13 cellular contexts compared by ENCODE assay signal in genomic region chr11:74319139-74319538, GRCh38. TPM values are rescaled to one million over a fixed set of nuclear protein-coding genes. Genes with fewer than 3 reads are reported as not detected.
DNase-seq lines count a peak whose midpoint lies in the region; ATAC-seq and TF ChIP-seq lines count a peak whose summit lies in the region.
"Had no signal": no experiment of that assay in that cellular context is flagged by ENCODE, and none has a peak within 500 bp of the region (broad histone marks: within the 10 kb centered on the region; RNA-seq: fewer than 3 reads in every experiment).

No MANE protein-coding gene starts in this region.

- CTCF ChIA-PET in SK-N-SH (lab: Yijun Ruan, JAX): interaction anchor here (3.4 kb wide), 1 partner anchor 64 kb away, joined by 18 read pairs; no protein-coding TSS in a partner anchor

- POLR2A ChIA-PET in SK-N-SH (lab: Yijun Ruan, JAX): no interaction called here

- no peaks in the 10 kb centered on the region for H4K20me1 ChIP-seq in SK-N-SH (ENCODE audit: insufficient read depth)

- peak overlapping the region; percentile 56; the same call in 1 of the 2 replicates for H2AFZ ChIP-seq in SK-N-SH (ENCODE audit: low read depth)

- no peaks in the 10 kb centered on the region for H3K9me2 ChIP-seq in SK-N-SH

- H3K27ac ChIP-seq in SK-N-SH (ENCODE audit: low read depth in 2 of 2, low read length in 1 of 2): peak overlapping the region; percentile 51 to 99; a peak in 3 of 4 replicates

- peak overlapping the region; percentile 45 for H3K4me2 ChIP-seq in SK-N-SH

- no peak overlapping the region; a peak in 1 of 4 replicates for H3K4me3 ChIP-seq in SK-N-SH (ENCODE audit: low read depth in 2 of 2, low read length in 1 of 2)

- TF ChIP-seq RAD21 in SK-N-SH (IDR thresholded peaks at IDR 0.05; ENCODE audit: low read length): no peak

- peak in 1 of 2 experiments; percentile 92; a peak in 2 of 4 replicates for TF ChIP-seq EP300 in SK-N-SH (IDR thresholded peaks at IDR 0.05; ENCODE audit: borderline replicate concordance in 1 of 2, low read depth in 1 of 2, low read length in 1 of 2)

- WGBS in SK-N-SH (ENCODE audit: low lambda C conversion rate): 7% methylated on average over 2 of the region's 2 CpGs

- intact Hi-C loops in sciatic nerve (cut with DNase I): no loop called here

- H3K79me2 ChIP-seq in SK-N-SH (ENCODE audit: insufficient read depth): no peaks in the 10 kb centered on the region

- DNase-seq in GM03348 (ENCODE audit: low spot score): peak; percentile 76
- DNase-seq in SK-N-SH: no peak
- DNase-seq in fibroblast of gingiva (ENCODE audit: low read depth): peak; percentile 83
- no peak for DNase-seq in sciatic nerve (ENCODE audit: low spot score)
- no peak for DNase-seq in SHP77 treated with DMSO at 0.1 percent for 48 hours (lab: John Stamatoyannopoulos, UW)
- DNase-seq in NCI-H1048 (lab: John Stamatoyannopoulos, UW): no peak
- DNase-seq in midbrain (lab: John Stamatoyannopoulos, UW): no peak
- no peak for DNase-seq in stimulated activated CD4-positive, alpha-beta T cell treated with anti-CD3 and anti-CD28 coated beads, Interleukin-2, amount 100 ng/mL, for 24 hours
- DNase-seq: activated B cell treated with CpG ODN at 0.5 μM for 24 hours, DMS 273 treated with DMSO at 0.1 percent for 48 hours, endodermal cell, left ventricle myocardium superior had no signal

- H3K9ac ChIP-seq in SK-N-SH: peak overlapping the region; percentile 81; the same call in 1 of the 2 replicates

- peak; percentile 73 for ATAC-seq in sciatic nerve
- ATAC-seq: left ventricle myocardium superior; stimulated activated effector memory CD8-positive, alpha-beta T cell treated with anti-CD3 and anti-CD28 coated beads, Interleukin-12 subunit alpha, Interleukin-12 subunit beta, amount 100 ng/mL, for 72 hours had no signal

- H3K4me1 ChIP-seq in SK-N-SH (ENCODE audit: control insufficient read depth in 1 of 2, insufficient read depth in 2 of 2, low read depth in 1 of 2, low read length in 1 of 2): peaks cover 0 to 20% of the 10 kb centered on the region in 2 experiments; a peak in 2 of 4 replicates

- TF ChIP-seq CTCF in SK-N-SH (IDR thresholded peaks at IDR 0.05): no peak

- H3K27me3 ChIP-seq in SK-N-SH (ENCODE audit: insufficient read depth): no peaks in the 10 kb centered on the region

- peaks cover 14% of the 10 kb centered on the region for H3K9me3 ChIP-seq in SK-N-SH

- H3F3A ChIP-seq in SK-N-SH (replicated peaks; ENCODE audit: insufficient read depth): peaks cover 63% of the 10 kb centered on the region

- H3K36me3 ChIP-seq in SK-N-SH (replicated peaks in 1 of 2; ENCODE audit: control insufficient read depth in 1 of 2, insufficient read depth in 2 of 2, low read length in 1 of 2): no peaks in the 10 kb centered on the region

TF ChIP-seq in SK-N-SH, 30 proteins besides CTCF, POLR2A, EP300 and RAD21 (continues in another document):
- TF ChIP-seq YY1 (IDR thresholded peaks at IDR 0.05; ENCODE audit: low read depth) (peak; percentile 61; the same call in 1 of the 2 replicates), EZH2phosphoT487 (IDR thresholded peaks at IDR 0.05; ENCODE audit: borderline replicate concordance, low read depth) (no peak), MEF2A (IDR thresholded peaks at IDR 0.05; ENCODE audit: borderline replicate concordance, low read depth) (0 out of 2 replicates have a peak, but pooled peaks have one; percentile 15), USF2 (IDR thresholded peaks at IDR 0.05; ENCODE audit: borderline replicate concordance, low read depth, low read length) (no peak), TEAD4 (IDR thresholded peaks at IDR 0.05; ENCODE audit: borderline replicate concordance, insufficient read depth) (0 out of 2 replicates have a peak, but pooled peaks have one; percentile 55), SMC3 (IDR thresholded peaks at IDR 0.05; ENCODE audit: low read depth, low read length) (no peak), TAF1 (IDR thresholded peaks at IDR 0.05; ENCODE audit: borderline replicate concordance, low read depth, low read length) (peak; percentile 35; the same call in 1 of the 2 replicates), CHD2 (IDR thresholded peaks at IDR 0.05; ENCODE audit: low read length, partially characterized antibody) (no peak), JUND (IDR thresholded peaks at IDR 0.05) (peak; percentile 95), REST (IDR thresholded peaks at IDR 0.05; ENCODE audit: low read depth, low read length) (no peak), MAX (IDR thresholded peaks at IDR 0.05; ENCODE audit: low read depth) (peak; percentile 67; the same call in 1 of the 2 replicates), FOXM1 (IDR thresholded peaks at IDR 0.05; ENCODE audit: low read depth) (no peak), RCOR1 (IDR thresholded peaks at IDR 0.05; ENCODE audit: low read length) (no peak), IRF3 (IDR thresholded peaks at IDR 0.05; ENCODE audit: low read depth, low read length) (no peak), RFX5 (IDR thresholded peaks at IDR 0.05; ENCODE audit: low read length) (no peak), FOXJ3 (CRISPR knock-in tag; IDR thresholded peaks at IDR 0.05) (no peak), NRF1 (IDR thresholded peaks at IDR 0.05; ENCODE audit: low read depth, low read length) (no peak), USF1 (IDR thresholded peaks at IDR 0.05; ENCODE audit: borderline replicate concordance, low read depth) (no peak), PBX3 (IDR thresholded peaks at IDR 0.05) (peak; percentile 79), TCF12 (IDR thresholded peaks at IDR 0.05) (peak; percentile 84), SIN3A (IDR thresholded peaks at IDR 0.05; ENCODE audit: borderline replicate concordance, low read depth, low read length) (no peak), FOSL2 (IDR thresholded peaks at IDR 0.05; ENCODE audit: borderline replicate concordance, low read depth) (peak; percentile 99)

RNA-seq across cellular contexts. Expression of gene P4HA3, which starts 7.7 kb away (rescaled TPM):
- polyA plus RNA-seq in SK-N-SH (2012; rRNA removed): 8.4 and 9.0 TPM in 2 replicates
- 6.3 and 7.4 TPM in 2 replicates for polyA plus RNA-seq in SK-N-SH (2012; cell fraction: cytosol; rRNA removed)
- polyA plus RNA-seq in SK-N-SH (2012; cell fraction: nucleus; rRNA removed): 7.4 and 8.3 TPM in 2 replicates
- total RNA-seq in sciatic nerve: 0.45 TPM
- total RNA-seq: activated B cell treated with CpG ODN at 0.5 μM for 24 hours, endodermal cell had no signal

Comparison
In these comparisons a context has a peak if more than half of its experiments do, and no peak if none do; other contexts are left out.
1. DNase-seq: peak in GM03348 (single experiment) and fibroblast of gingiva (single experiment); none in SK-N-SH (single experiment), sciatic nerve (single experiment), SHP77 treated with DMSO at 0.1 percent for 48 hours (single experiment), NCI-H1048 (single experiment), midbrain (single experiment) and stimulated activated CD4-positive, alpha-beta T cell treated with anti-CD3 and anti-CD28 coated beads, Interleukin-2, amount 100 ng/mL, for 24 hours (0 of 2).